22 cellular contexts compared by ENCODE assay signal in genomic region chr3:116247510-116248077, GRCh38.
"Had no signal": no experiment of that assay in that cellular context is flagged by ENCODE, and none has a peak within 500 bp of the region (broad histone marks: within the 10 kb centered on the region; RNA-seq: fewer than 3 reads in every experiment).

No MANE protein-coding gene starts in this region.

- H3K36me3 Mint-ChIP-seq: naive thymus-derived CD8-positive, alpha-beta T cell; stimulated activated memory B cell treated with anti-CD40 and anti-IgM and Interleukin-4, amounts not matched to agents 10 μg/mL and 1 μg/mL and 100 μg/mL, for 72 hours had no signal

- DNase-seq: cortex of kidney; effector memory CD8-positive, alpha-beta T cell; erythroblast; esophagus squamous epithelium; foreskin melanocyte; glutamatergic neuron; heart right ventricle; hippocampal formation; left ventricle myocardium superior; lower lobe of right lung; naive thymus-derived CD8-positive, alpha-beta T cell; occipital lobe; ovary; posterior cingulate gyrus; stimulated activated CD4-positive, alpha-beta T cell treated with anti-CD3 and anti-CD28 coated beads, Interleukin-4, amount 100 ng/mL, for 4 hours; stimulated activated naive CD8-positive, alpha-beta T cell treated with anti-CD3 and anti-CD28 coated beads, Interleukin-15, Interleukin-2, amounts not matched to agents 100 U/mL and 50 U/mL, for 24 hours; transverse colon; upper lobe of right lung; uterus had no signal

- ATAC-seq: effector memory CD8-positive, alpha-beta T cell; heart right ventricle; left ventricle myocardium superior; lower lobe of right lung; naive thymus-derived CD8-positive, alpha-beta T cell; sciatic nerve; stimulated activated memory B cell treated with anti-CD40 and anti-IgM and Interleukin-4, amounts not matched to agents 10 μg/mL and 1 μg/mL and 100 μg/mL, for 72 hours; stimulated activated naive CD8-positive, alpha-beta T cell treated with anti-CD3 and anti-CD28 coated beads, Interleukin-15, Interleukin-2, amounts not matched to agents 100 U/mL and 50 U/mL, for 24 hours; upper lobe of right lung had no signal

- H3K27ac ChIP-seq: esophagus squamous epithelium, heart right ventricle, lower lobe of right lung, ovary, right atrium auricular region, upper lobe of right lung, uterus had no signal

- H3K4me3 Mint-ChIP-seq: effector memory CD8-positive, alpha-beta T cell; naive thymus-derived CD8-positive, alpha-beta T cell; stimulated activated memory B cell treated with anti-CD40 and anti-IgM and Interleukin-4, amounts not matched to agents 10 μg/mL and 1 μg/mL and 100 μg/mL, for 72 hours had no signal

- H3K27me3 ChIP-seq: esophagus squamous epithelium, heart right ventricle, ovary, right atrium auricular region, transverse colon, upper lobe of right lung, uterus had no signal

- H3K27ac Mint-ChIP-seq: effector memory CD8-positive, alpha-beta T cell; naive thymus-derived CD8-positive, alpha-beta T cell; stimulated activated memory B cell treated with anti-CD40 and anti-IgM and Interleukin-4, amounts not matched to agents 10 μg/mL and 1 μg/mL and 100 μg/mL, for 72 hours had no signal

- H3K4me3 ChIP-seq: esophagus squamous epithelium, heart right ventricle, lower lobe of right lung, ovary, right atrium auricular region, transverse colon, upper lobe of right lung, uterus had no signal

- H3K27me3 Mint-ChIP-seq: effector memory CD8-positive, alpha-beta T cell; naive thymus-derived CD8-positive, alpha-beta T cell; stimulated activated memory B cell treated with anti-CD40 and anti-IgM and Interleukin-4, amounts not matched to agents 10 μg/mL and 1 μg/mL and 100 μg/mL, for 72 hours had no signal

- H3K36me3 ChIP-seq: esophagus squamous epithelium, heart right ventricle, lower lobe of right lung, ovary, right atrium auricular region, transverse colon, upper lobe of right lung, uterus had no signal

- H3K9me3 ChIP-seq: esophagus squamous epithelium, heart right ventricle, lower lobe of right lung, ovary, right atrium auricular region, transverse colon, upper lobe of right lung, uterus had no signal

- H3K4me1 ChIP-seq: esophagus squamous epithelium, heart right ventricle, lower lobe of right lung, right atrium auricular region, transverse colon, upper lobe of right lung, uterus had no signal

- H3K9me3 Mint-ChIP-seq: stimulated activated memory B cell treated with anti-CD40 and anti-IgM and Interleukin-4, amounts not matched to agents 10 μg/mL and 1 μg/mL and 100 μg/mL, for 72 hours had no signal

- H3K4me1 Mint-ChIP-seq: naive thymus-derived CD8-positive, alpha-beta T cell; stimulated activated memory B cell treated with anti-CD40 and anti-IgM and Interleukin-4, amounts not matched to agents 10 μg/mL and 1 μg/mL and 100 μg/mL, for 72 hours had no signal
